ENCODE assay signal across 11 cellular contexts in genomic region chr1:209805341-209805781, GRCh38. TPM values are rescaled to one million over a fixed set of nuclear protein-coding genes. Genes with fewer than 3 reads are reported as not detected.
DNase-seq lines count a peak whose midpoint lies in the region; ATAC-seq and TF ChIP-seq lines count a peak whose summit lies in the region.
"Had no signal": no experiment of that assay in that cellular context is flagged by ENCODE, and none has a peak within 500 bp of the region (broad histone marks: within the 10 kb centered on the region; RNA-seq: fewer than 3 reads in every experiment).

No MANE protein-coding gene starts in this region.

- no peak overlapping the region for H3K14ac ChIP-seq in neuronal stem cell (ENCODE audit: low read length)

- no peaks in the 10 kb centered on the region for H3K9me3 Mint-ChIP-seq in CD8-positive, alpha-beta T cell

- H3K4me3 ChIP-seq in CD8-positive, alpha-beta T cell (ENCODE audit: low read depth, low read length), result peak overlapping the region; percentile 71
- H3K4me3 ChIP-seq in Peyer's patch (peak overlapping the region in 3 of 4 donors; percentile 39 to 73 (median 68)), esophagus squamous epithelium (peak overlapping the region; percentile 60 to 79 (median 74)), neuronal stem cell (ENCODE audit: low read length in 2 of 2) (no peak overlapping the region), MG63 (no peak overlapping the region)
- H3K4me3 ChIP-seq: HAP-1 had no signal

- peaks cover 13% of the 10 kb centered on the region for H3K4me1 Mint-ChIP-seq in CD8-positive, alpha-beta T cell (ENCODE audit: low read depth)

- H3K27me3 Mint-ChIP-seq in CD8-positive, alpha-beta T cell (ENCODE audit: low read depth), result peaks cover 4% of the 10 kb centered on the region

- H3K4me2 ChIP-seq in neuronal stem cell (ENCODE audit: insufficient read depth, low read length, poor library complexity, severe bottlenecking), result peak overlapping the region; percentile 58

- CTCF ChIA-PET in CD8-positive, alpha-beta T cell (lab: Charles Lee), result interaction anchor here (0.9 to 1.2 kb wide), 2 partner anchors 18 to 19 kb away, joined by 3 to 5 read pairs; no protein-coding TSS in a partner anchor

- H4K91ac ChIP-seq in neuronal stem cell (ENCODE audit: low read depth, low read length, poor library complexity), result no peak overlapping the region

- H2BK5ac ChIP-seq in neuronal stem cell (ENCODE audit: low read length), result no peak overlapping the region

- peak overlapping the region; percentile 93 for H3K4me3 Mint-ChIP-seq in CD8-positive, alpha-beta T cell

- no peaks in the 10 kb centered on the region for H3K36me3 Mint-ChIP-seq in CD8-positive, alpha-beta T cell

- intact Hi-C loops in CD8-positive, alpha-beta T cell (cut with DNase I, micrococcal nuclease), result no loop called here
- intact Hi-C loops in esophagus squamous epithelium (cut with DNase I), result no loop called here

- no peak overlapping the region for H2BK120ac ChIP-seq in neuronal stem cell (ENCODE audit: low read depth, low read length)

- H3K36me3 ChIP-seq in CD8-positive, alpha-beta T cell (ENCODE audit: insufficient read depth, low read length), result no peaks in the 10 kb centered on the region
- peaks cover 0 to 5% (median 0%) of the 10 kb centered on the region in 3 donors for H3K36me3 ChIP-seq in Peyer's patch
- H3K36me3 ChIP-seq in esophagus squamous epithelium, result peaks cover 0 to 16% (median 0%) of the 10 kb centered on the region in 3 donors
- H3K36me3 ChIP-seq in neuronal stem cell (replicated peaks in 1 of 2; ENCODE audit: control insufficient read depth in 2 of 2, insufficient read depth in 2 of 2, low read length in 2 of 2), result no peaks in the 10 kb centered on the region
- H3K36me3 ChIP-seq in MG63, result no peaks in the 10 kb centered on the region
- H3K36me3 ChIP-seq: HAP-1 had no signal

- H3K4ac ChIP-seq in neuronal stem cell (ENCODE audit: low read length), result no peak overlapping the region

- no peaks in the 10 kb centered on the region for H3K9me3 ChIP-seq in CD8-positive, alpha-beta T cell (ENCODE audit: low read length)
- H3K9me3 ChIP-seq in Peyer's patch (no peaks in the 10 kb centered on the region), esophagus squamous epithelium (no peaks in the 10 kb centered on the region), neuronal stem cell (replicated peaks in 1 of 2; ENCODE audit: control insufficient read depth in 2 of 2, insufficient read depth in 1 of 2, low read depth in 1 of 2, low read length in 2 of 2) (peaks cover 0 to 4% of the 10 kb centered on the region in 2 donors), MG63 (no peaks in the 10 kb centered on the region)
- H3K9me3 ChIP-seq: HAP-1 had no signal

- H2BK12ac ChIP-seq in neuronal stem cell (ENCODE audit: low read length), result no peak overlapping the region

- no peak for DNase-seq in CD8-positive, alpha-beta T cell
- DNase-seq in Peyer's patch, result peak in 1 of 3 donors; percentile 72
- DNase-seq in esophagus squamous epithelium (lab: John Stamatoyannopoulos, UW), result no peak
- DNase-seq in neuronal stem cell (ENCODE audit: low spot score), result no peak
- no peak for DNase-seq in A172 (ENCODE audit: low spot score)
- DNase-seq in MG63, result no peak
- DNase-seq in effector CD8-positive, alpha-beta T cell (lab: John Stamatoyannopoulos, UW), result no peak
- no peak for DNase-seq in COLO829 (ENCODE audit: low spot score)
- DNase-seq: NCI-H1694 had no signal

- H3K27me3 ChIP-seq in CD8-positive, alpha-beta T cell (ENCODE audit: insufficient read depth, low read length), result no peaks in the 10 kb centered on the region
- H3K27me3 ChIP-seq in Peyer's patch (no peaks in the 10 kb centered on the region), esophagus squamous epithelium (peaks cover 0 to 12% (median 0%) of the 10 kb centered on the region in 4 donors), neuronal stem cell (ENCODE audit: control insufficient read depth in 3 of 3, insufficient read depth in 3 of 3, low read depth in 1 of 3, low read length in 3 of 3) (peaks cover 0 to 65% (median 21%) of the 10 kb centered on the region in 3 experiments), MG63 (no peaks in the 10 kb centered on the region)

- POLR2A ChIA-PET in CD8-positive, alpha-beta T cell (lab: Charles Lee), result interaction anchor here (0.9 to 2.0 kb wide), 2 partner anchors 10 to 36 kb away, joined by 5 to 8 read pairs; no protein-coding TSS in a partner anchor

- peaks cover 12% of the 10 kb centered on the region for H3K4me1 ChIP-seq in CD8-positive, alpha-beta T cell (ENCODE audit: insufficient read depth, low read length)
- peaks cover 0 to 11% (median 0%) of the 10 kb centered on the region in 4 donors for H3K4me1 ChIP-seq in Peyer's patch
- peaks cover 6 to 89% (median 15%) of the 10 kb centered on the region in 3 donors for H3K4me1 ChIP-seq in esophagus squamous epithelium
- peaks cover 0 to 5% of the 10 kb centered on the region in 2 donors for H3K4me1 ChIP-seq in neuronal stem cell (ENCODE audit: control insufficient read depth in 2 of 2, insufficient read depth in 1 of 2, low read depth in 1 of 2, low read length in 2 of 2)
- H3K4me1 ChIP-seq: HAP-1 had no signal

- WGBS in esophagus squamous epithelium, 2 donors, result 23 to 35% methylated on average over 10 to 15 of the region's 19 CpGs
- WGBS in neuronal stem cell (ENCODE audit: extremely low coverage in 2 of 2, insufficient read length in 2 of 2, insufficient replicate concordance in 1 of 2), 2 donors, result no CpG with 5 or more reads among the region's 19 CpGs

- no peak overlapping the region for H3K18ac ChIP-seq in neuronal stem cell (ENCODE audit: low read length)

- no peak for ATAC-seq in CD8-positive, alpha-beta T cell

- H2BK15ac ChIP-seq in neuronal stem cell (ENCODE audit: low read length), result no peak overlapping the region

- H3K23ac ChIP-seq in neuronal stem cell (ENCODE audit: low read depth, low read length, poor library complexity), result peak overlapping the region; percentile 0

- no peak overlapping the region for H3K27ac ChIP-seq in CD8-positive, alpha-beta T cell (ENCODE audit: low read depth, low read length)
- H3K27ac ChIP-seq in Peyer's patch (peak overlapping the region in 3 of 4 donors; percentile 82 to 91 (median 86)), esophagus squamous epithelium (peak overlapping the region; percentile 87 to 98 (median 97)), neuronal stem cell (replicated peaks; ENCODE audit: low read length) (no peak overlapping the region)

- no peak for TF ChIP-seq CTCF in CD8-positive, alpha-beta T cell (IDR thresholded peaks at IDR 0.05)
- no peak for TF ChIP-seq CTCF in Peyer's patch (IDR thresholded peaks at IDR 0.05)
- TF ChIP-seq CTCF in esophagus squamous epithelium (IDR thresholded peaks at IDR 0.05), result no peak

- no peaks in the 10 kb centered on the region for H3K79me1 ChIP-seq in neuronal stem cell (ENCODE audit: low read depth, low read length)

- no peak overlapping the region for H4K8ac ChIP-seq in neuronal stem cell (ENCODE audit: low read depth, low read length)

- H2AFZ ChIP-seq in neuronal stem cell (ENCODE audit: low read length), result peak overlapping the region; percentile 79

- H3K9ac ChIP-seq in neuronal stem cell (ENCODE audit: low read depth, low read length, poor library complexity), result no peak overlapping the region

- no peak overlapping the region for H2AK5ac ChIP-seq in neuronal stem cell (ENCODE audit: low read depth, low read length)

- peak overlapping the region; percentile 86 for H3K27ac Mint-ChIP-seq in CD8-positive, alpha-beta T cell

- peak in 1 of 2 donors; percentile 8 for TF ChIP-seq POLR2A in Peyer's patch (IDR thresholded peaks at IDR 0.05)
- TF ChIP-seq POLR2A in esophagus squamous epithelium (IDR thresholded peaks at IDR 0.05), result no peak

RNA-seq across cellular contexts. Expression of gene IRF6, which starts 0.6 kb away (rescaled TPM):
- total RNA-seq in CD8-positive, alpha-beta T cell, result 1 to 10 TPM; 2.5 to 3.4 TPM
- total RNA-seq in Peyer's patch, result 10 to 100 TPM in 3 of 4 donors, 1 to 10 TPM in 1; 9.9 to 66.4 (median 52.2) TPM
- 100 to 1,000 TPM in 2 of 4 donors, 10 to 100 TPM in 2; 94.8 to 110 (median 98.6) TPM for total RNA-seq in esophagus squamous epithelium
- 0.01 TPM for polyA plus RNA-seq in neuronal stem cell (2013, experiment 1 of 2)
- polyA plus RNA-seq in neuronal stem cell (2013, experiment 2 of 2), result 0.03 TPM
- 0.02 TPM in 1 of 2 replicates, not detected in the other for total RNA-seq in A172 (2014; rRNA removed; shearing (Covaris generic))
- not detected in 2 replicates for total RNA-seq in MG63 (2014; rRNA removed; shearing (Covaris generic); ENCODE audit: low replicate concordance)

RNA-seq across cellular contexts. Expression of gene C1orf74, which starts 21.0 kb away (rescaled TPM):
- under 1 TPM; 0.71 to 0.75 TPM for total RNA-seq in CD8-positive, alpha-beta T cell
- total RNA-seq in Peyer's patch (1 to 10 TPM in 3 of 4 donors, under 1 TPM in 1; 0.83 to 1.9 (median 1.8) TPM), esophagus squamous epithelium (1 to 10 TPM; 2.9 to 6.2 (median 4.1) TPM)
- polyA plus RNA-seq in neuronal stem cell (2013, experiment 1 of 2), result 2.3 TPM
- 2.4 TPM for polyA plus RNA-seq in neuronal stem cell (2013, experiment 2 of 2)
- 5.0 and 6.6 TPM in 2 replicates for total RNA-seq in A172 (2014; rRNA removed; shearing (Covaris generic))
- total RNA-seq in MG63 (2014; rRNA removed; shearing (Covaris generic); ENCODE audit: low replicate concordance), result 0.49 and 4.6 TPM in 2 replicates

RNA-seq across cellular contexts. Expression of gene UTP25, which starts 22.4 kb away (rescaled TPM):
- total RNA-seq in CD8-positive, alpha-beta T cell, result 1 to 10 TPM; 7.5 to 7.9 TPM
- total RNA-seq in Peyer's patch, result 10 to 100 TPM in 1 of 4 donors, 1 to 10 TPM in 3; 3.5 to 14.9 (median 6.3) TPM
- total RNA-seq in esophagus squamous epithelium, result 10 to 100 TPM in 1 of 4 donors, 1 to 10 TPM in 3; 3.9 to 13.5 (median 7.8) TPM
- 2.7 TPM for polyA plus RNA-seq in neuronal stem cell (2013, experiment 1 of 2)
- polyA plus RNA-seq in neuronal stem cell (2013, experiment 2 of 2), result 2.8 TPM
- total RNA-seq in A172 (2014; rRNA removed; shearing (Covaris generic)), result 12.1 and 15.9 TPM in 2 replicates
- total RNA-seq in MG63 (2014; rRNA removed; shearing (Covaris generic); ENCODE audit: low replicate concordance), result 10.2 and 12.3 TPM in 2 replicates

RNA-seq across cellular contexts. Expression of gene TRAF3IP3, which starts 49.5 kb away (rescaled TPM):
- total RNA-seq in CD8-positive, alpha-beta T cell, result 100 to 1,000 TPM; 209 to 230 TPM
- total RNA-seq in Peyer's patch (100 to 1,000 TPM in 1 of 4 donors, 10 to 100 TPM in 1, 1 to 10 TPM in 2; 7.4 to 102 (median 10.8) TPM), esophagus squamous epithelium (10 to 100 TPM in 1 of 4 donors, 1 to 10 TPM in 3; 1.2 to 10.3 (median 1.9) TPM)
- polyA plus RNA-seq in neuronal stem cell (2013, experiment 1 of 2), result not detected
- not detected for polyA plus RNA-seq in neuronal stem cell (2013, experiment 2 of 2)
- not detected in 2 replicates for total RNA-seq in A172 (2014; rRNA removed; shearing (Covaris generic))
- total RNA-seq in MG63 (2014; rRNA removed; shearing (Covaris generic); ENCODE audit: low replicate concordance), result not detected in 2 replicates
- total RNA-seq: glomerular endothelial cell had no signal

Comparison
In these comparisons a context has a peak if more than half of its experiments do, and no peak if none do; other contexts are left out.
1. H3K27ac ChIP-seq: peak in Peyer's patch (3 of 4) and esophagus squamous epithelium (4 of 4); none in CD8-positive, alpha-beta T cell (single experiment) and neuronal stem cell (single experiment).
2. H3K4me3 ChIP-seq: peak in CD8-positive, alpha-beta T cell (single experiment), Peyer's patch (3 of 4) and esophagus squamous epithelium (4 of 4); none in neuronal stem cell (0 of 2) and MG63 (single experiment).